In the genomic region with DNA sequence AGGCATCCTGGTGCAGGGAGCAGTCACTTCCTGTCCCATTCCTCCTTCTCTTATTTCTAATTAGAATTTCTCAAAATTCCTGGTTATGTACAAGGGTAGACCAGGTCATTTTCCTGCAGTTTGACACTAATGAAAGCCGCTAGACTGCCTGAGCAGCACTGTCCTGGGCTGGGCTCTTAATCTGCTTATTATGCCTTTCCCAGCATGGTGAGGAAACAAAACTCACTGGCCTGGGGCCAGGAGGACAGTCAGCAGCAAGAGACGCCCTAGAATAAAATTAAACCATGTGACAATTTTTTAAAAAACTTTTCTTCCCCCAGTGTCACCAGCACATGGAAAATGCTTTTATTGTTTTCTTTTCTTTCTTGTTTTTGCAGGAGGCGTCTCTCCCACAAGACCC, we compare ENCODE assay signal across 23 cellular contexts.
A peak's percentile ranks its signal among the peaks of the same experiment; 100 is the strongest.
DNase-seq lines count a peak whose midpoint lies in the region; ATAC-seq, FAIRE-seq and TF ChIP-seq lines count a peak whose summit lies in the region.
"Had no signal": no experiment of that assay in that cellular context is flagged by ENCODE, and none has a peak within 500 bp of the region (broad histone marks: within the 10 kb centered on the region; RNA-seq: fewer than 3 reads in every experiment).

No MANE protein-coding gene starts in this region.

- no TSS peak for BruUV-seq in A673 (replicated peaks; lab: Mats Ljungman, UMichigan)

- peaks cover 5% of the 10 kb centered on the region for H3K9me3 Mint-ChIP-seq in neural progenitor cell

- WGBS in pancreas, 2 donors = 55 to 63% methylated on average over 3 of the region's 3 CpGs

- H4K20me1 ChIP-seq in neural progenitor cell (ENCODE audit: low read depth) = no peaks in the 10 kb centered on the region
- H4K20me1 ChIP-seq: BLaER1 treated with 17β-estradiol and CSF1 and Interleukin-3, amounts not matched to agents 10 nM and 100 nM had no signal

- H3K4me1 ChIP-seq in A673 (ENCODE audit: insufficient read depth, low read length, poor library complexity, severe bottlenecking) = no peaks in the 10 kb centered on the region
- no peaks in the 10 kb centered on the region for H3K4me1 ChIP-seq in neural progenitor cell
- no peaks in the 10 kb centered on the region for H3K4me1 ChIP-seq in pancreas
- H3K4me1 ChIP-seq: A549 had no signal

- no peak for FAIRE-seq in pancreas (lab: Jason Lieb, UNC)
- FAIRE-seq: A549, GM12892, GM18507, H54 had no signal

- H3F3A ChIP-seq in neural progenitor cell (ENCODE audit: low read depth) = no peaks in the 10 kb centered on the region

- ATAC-seq in omental fat pad (ENCODE audit: low FRiP score) (no peak), pancreas (no peak)
- ATAC-seq: A549; CD8-positive, alpha-beta T cell; GM23338 had no signal

- POLR2A ChIA-PET in A673 (lab: Charles Lee; ENCODE audit: low non-redundant PET) = no interaction called here

- no peak overlapping the region for H3K4me3 Mint-ChIP-seq in neural progenitor cell
- H3K4me3 Mint-ChIP-seq: B cell; CD8-positive, alpha-beta T cell; GM23338 had no signal

- no peak overlapping the region for H2AFZ ChIP-seq in neural progenitor cell (replicated peaks)
- H2AFZ ChIP-seq: GM23338 had no signal

- DNase-seq in DMS 273 (lab: John Stamatoyannopoulos, UW; ENCODE audit: unreplicated experiment) = peak; percentile 32
- DNase-seq in DMS 273 treated with DMSO at 0.1 percent for 48 hours (lab: John Stamatoyannopoulos, UW) = no peak
- DNase-seq in A673 (ENCODE audit: low spot score) = peak; percentile 50
- peak; percentile 66 for DNase-seq in WERI-Rb-1
- DNase-seq in neural progenitor cell (ENCODE audit: low spot score) = peak; percentile 39
- no peak for DNase-seq in omental fat pad (ENCODE audit: low spot score)
- no peak for DNase-seq in T-helper 1 cell
- DNase-seq in pancreas = no peak
- DNase-seq: Calu3; CD8-positive, alpha-beta T cell; DMS153; DMS79; GDM1; HCEC 1CT had no signal

- CTCF ChIA-PET in A673 (lab: Charles Lee) = no interaction called here

- H3K4me3 ChIP-seq in A673 (ENCODE audit: low read depth, low read length, poor library complexity, severe bottlenecking) (no peak overlapping the region), WERI-Rb-1 (ENCODE audit: low read depth, low read length) (no peak overlapping the region), neural progenitor cell (no peak overlapping the region), pancreas (no peak overlapping the region)
- H3K4me3 ChIP-seq: A549; BLaER1 treated with 17β-estradiol and CSF1 and Interleukin-3, amounts not matched to agents 10 nM and 100 nM; GM23338 had no signal

- no peak for TF ChIP-seq CTCF in A673 (conservative IDR thresholded peaks at IDR 0.05; ENCODE audit: low read depth, low read length)
- no peak for TF ChIP-seq CTCF in WERI-Rb-1 (IDR thresholded peaks at IDR 0.05; ENCODE audit: low read depth, low read length)
- no peak for TF ChIP-seq CTCF in neural progenitor cell (IDR thresholded peaks at IDR 0.05)
- TF ChIP-seq CTCF in omental fat pad (IDR thresholded peaks at IDR 0.05) = no peak
- TF ChIP-seq CTCF in pancreas (IDR thresholded peaks at IDR 0.05) = no peak

- H3K79me2 ChIP-seq in neural progenitor cell (ENCODE audit: low read depth) = no peaks in the 10 kb centered on the region

- H3K27ac ChIP-seq in A673 (ENCODE audit: low read depth, low read length, poor library complexity, severe bottlenecking) (no peak overlapping the region), WERI-Rb-1 (no peak overlapping the region; the same call in 1 of the 2 replicates), neural progenitor cell (no peak overlapping the region), pancreas (no peak overlapping the region)
- H3K27ac ChIP-seq: 22Rv1; A549; BLaER1 treated with 17β-estradiol and CSF1 and Interleukin-3, amounts not matched to agents 10 nM and 100 nM; HL-60 had no signal

- H3K27ac Mint-ChIP-seq in neural progenitor cell = no peak overlapping the region
- H3K27ac Mint-ChIP-seq: B cell; CD8-positive, alpha-beta T cell; GM23338 had no signal

- no peaks in the 10 kb centered on the region for H3K36me3 Mint-ChIP-seq in neural progenitor cell
- H3K36me3 Mint-ChIP-seq: CD8-positive, alpha-beta T cell had no signal

- no peaks in the 10 kb centered on the region for H3K27me3 ChIP-seq in A673 (replicated peaks; ENCODE audit: insufficient read depth, low read depth, low read length, poor library complexity)
- H3K27me3 ChIP-seq in WERI-Rb-1 (ENCODE audit: insufficient read depth, low read depth, severe bottlenecking) = no peaks in the 10 kb centered on the region
- H3K27me3 ChIP-seq in neural progenitor cell = no peaks in the 10 kb centered on the region
- no peaks in the 10 kb centered on the region for H3K27me3 ChIP-seq in pancreas
- H3K27me3 ChIP-seq: BLaER1 treated with 17β-estradiol and CSF1 and Interleukin-3, amounts not matched to agents 10 nM and 100 nM had no signal

- peaks cover 8% of the 10 kb centered on the region for H3K4me1 Mint-ChIP-seq in neural progenitor cell
- H3K4me1 Mint-ChIP-seq: B cell, GM23338 had no signal

- H3K9ac ChIP-seq in neural progenitor cell = no peak overlapping the region
- H3K9ac ChIP-seq: BLaER1 treated with 17β-estradiol and CSF1 and Interleukin-3, amounts not matched to agents 10 nM and 100 nM had no signal

- peak overlapping the region; percentile 22 for H3K4me2 ChIP-seq in neural progenitor cell
- H3K4me2 ChIP-seq: A549; BLaER1 treated with 17β-estradiol and CSF1 and Interleukin-3, amounts not matched to agents 10 nM and 100 nM; GM23338 had no signal

- intact Hi-C loops in A673 (cut with micrococcal nuclease; ENCODE audit: unreplicated experiment) (no loop called here), pancreas (cut with DNase I) (no loop called here)

- H3K9me3 ChIP-seq in A673 (ENCODE audit: low read depth, low read length, poor library complexity, severe bottlenecking) = no peaks in the 10 kb centered on the region
- no peaks in the 10 kb centered on the region for H3K9me3 ChIP-seq in WERI-Rb-1 (ENCODE audit: severe bottlenecking)
- no peaks in the 10 kb centered on the region for H3K9me3 ChIP-seq in neural progenitor cell (ENCODE audit: low read depth)
- no peaks in the 10 kb centered on the region for H3K9me3 ChIP-seq in pancreas
- H3K9me3 ChIP-seq: A549 had no signal

- peaks cover 7% of the 10 kb centered on the region for H3K27me3 Mint-ChIP-seq in neural progenitor cell (ENCODE audit: insufficient read depth, low read depth)
- H3K27me3 Mint-ChIP-seq: B cell had no signal

- no peaks in the 10 kb centered on the region for H3K36me3 ChIP-seq in A673 (ENCODE audit: insufficient read depth, low read length, poor library complexity, severe bottlenecking)
- H3K36me3 ChIP-seq in WERI-Rb-1 = no peaks in the 10 kb centered on the region
- no peaks in the 10 kb centered on the region for H3K36me3 ChIP-seq in neural progenitor cell
- H3K36me3 ChIP-seq in pancreas = no peaks in the 10 kb centered on the region
- H3K36me3 ChIP-seq: BLaER1 treated with 17β-estradiol and CSF1 and Interleukin-3, amounts not matched to agents 10 nM and 100 nM had no signal

Comparison
In these comparisons a context has a peak if more than half of its experiments do, and no peak if none do; other contexts are left out.
1. DNase-seq: peak in DMS 273 (single experiment), A673 (single experiment), WERI-Rb-1 (single experiment) and neural progenitor cell (single experiment); none in DMS 273 treated with DMSO at 0.1 percent for 48 hours (single experiment), omental fat pad (single experiment), T-helper 1 cell (0 of 5) and pancreas (0 of 6).